Comparison of ENCODE assay signal across 11 cellular contexts in the genomic region with DNA sequence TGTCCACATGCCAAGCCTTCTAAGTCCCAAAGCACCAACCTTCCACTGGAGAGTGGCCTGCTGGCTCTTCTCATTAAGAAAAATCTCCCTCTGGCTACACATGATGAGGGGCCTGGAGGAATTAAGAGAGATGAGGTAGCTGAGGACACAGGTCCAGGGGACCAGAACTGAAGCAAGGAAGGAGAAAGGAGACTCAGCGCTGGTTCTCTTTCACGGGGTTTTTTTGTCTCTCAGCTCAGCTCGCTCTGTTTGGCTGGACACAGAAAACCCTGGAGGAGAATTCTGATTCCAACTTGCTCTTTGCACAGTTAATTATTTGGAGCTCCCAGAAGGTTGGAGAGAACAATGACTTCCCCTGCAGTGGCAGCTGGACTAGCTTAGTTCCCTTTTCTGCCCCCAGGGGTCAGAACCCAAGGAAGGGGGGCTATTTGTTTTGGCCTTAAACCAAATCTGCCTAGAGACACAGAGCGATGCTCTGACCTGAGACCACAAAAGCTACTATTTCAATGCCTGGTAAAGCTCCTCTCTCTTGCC.
DNase-seq lines count a peak whose midpoint lies in the region; ATAC-seq and TF ChIP-seq lines count a peak whose summit lies in the region.
"Had no signal": no experiment of that assay in that cellular context is flagged by ENCODE, and none has a peak within 500 bp of the region (broad histone marks: within the 10 kb centered on the region; RNA-seq: fewer than 3 reads in every experiment).

No MANE protein-coding gene starts in this region.

- H3K4me1 Mint-ChIP-seq in immature natural killer cell, result no peaks in the 10 kb centered on the region
- H3K4me1 Mint-ChIP-seq: T-helper 17 cell had no signal

- H3K27me3 Mint-ChIP-seq in immature natural killer cell (ENCODE audit: low read depth in 3 of 3), result peaks cover 0 to 2% (median 1%) of the 10 kb centered on the region in 3 donors
- H3K27me3 Mint-ChIP-seq: activated T-cell treated with anti-CD3 and anti-CD28 coated beads, Interleukin-2, amount 50 U/mL, for 24 hours; T-helper 17 cell had no signal

- no peak overlapping the region for H3K4me3 Mint-ChIP-seq in immature natural killer cell
- H3K4me3 Mint-ChIP-seq: activated T-cell treated with anti-CD3 and anti-CD28 coated beads, Interleukin-2, amount 50 U/mL, for 24 hours; T-helper 17 cell had no signal

- no peak overlapping the region for H3K27ac Mint-ChIP-seq in immature natural killer cell
- H3K27ac Mint-ChIP-seq: activated T-cell treated with anti-CD3 and anti-CD28 coated beads, Interleukin-2, amount 50 U/mL, for 24 hours; T-helper 17 cell had no signal

- DNase-seq in AML-193 (lab: John Stamatoyannopoulos, UW) (peak; percentile 86 to 90), SHP77 treated with DMSO at 0.1 percent for 48 hours (lab: John Stamatoyannopoulos, UW) (peak; percentile 18), iPS-NIHi7 (ENCODE audit: extremely low spot score) (peak; percentile 31), immature natural killer cell (no peak)
- DNase-seq in stimulated activated naive CD8-positive, alpha-beta T cell treated with anti-CD3 and anti-CD28 coated beads, Interleukin-15, Interleukin-2, amounts not matched to agents 100 U/mL and 50 U/mL, for 24 hours, result no peak
- DNase-seq: activated T-cell treated with anti-CD3 and anti-CD28 coated beads, Interleukin-2, amount 50 U/mL, for 24 hours; NCI-H2029 treated with DMSO at 0.1 percent for 48 hours; T-helper 17 cell had no signal

- TF ChIP-seq RAD21 in Ishikawa (IDR thresholded peaks at IDR 0.05; ENCODE audit: low read depth), result no peak

- TF ChIP-seq EP300 in Ishikawa (IDR thresholded peaks at IDR 0.05; ENCODE audit: borderline replicate concordance), result no peak

- ATAC-seq in GM21526 (IDR thresholded peaks at IDR 0.05; ENCODE audit: low FRiP score, unreplicated experiment), result no peak
- no peak for ATAC-seq in stimulated activated naive CD8-positive, alpha-beta T cell treated with anti-CD3 and anti-CD28 coated beads, Interleukin-15, Interleukin-2, amounts not matched to agents 100 U/mL and 50 U/mL, for 24 hours
- no peak for ATAC-seq in activated CD4-positive, CD25-positive, alpha-beta regulatory T cell treated with anti-CD3 and anti-CD28 coated beads, Interleukin-2, amount 50 U/mL, for 24 hours
- ATAC-seq: T-helper 17 cell had no signal

- peaks cover 0 to 3% (median 0%) of the 10 kb centered on the region in 6 donors for H3K9me3 Mint-ChIP-seq in immature natural killer cell
- H3K9me3 Mint-ChIP-seq: activated T-cell treated with anti-CD3 and anti-CD28 coated beads, Interleukin-2, amount 50 U/mL, for 24 hours had no signal

- H3K36me3 Mint-ChIP-seq in immature natural killer cell, result no peaks in the 10 kb centered on the region

TF ChIP-seq in Ishikawa, 13 proteins besides CTCF, POLR2A, EP300 and RAD21:
- TF ChIP-seq, protein P1, sequence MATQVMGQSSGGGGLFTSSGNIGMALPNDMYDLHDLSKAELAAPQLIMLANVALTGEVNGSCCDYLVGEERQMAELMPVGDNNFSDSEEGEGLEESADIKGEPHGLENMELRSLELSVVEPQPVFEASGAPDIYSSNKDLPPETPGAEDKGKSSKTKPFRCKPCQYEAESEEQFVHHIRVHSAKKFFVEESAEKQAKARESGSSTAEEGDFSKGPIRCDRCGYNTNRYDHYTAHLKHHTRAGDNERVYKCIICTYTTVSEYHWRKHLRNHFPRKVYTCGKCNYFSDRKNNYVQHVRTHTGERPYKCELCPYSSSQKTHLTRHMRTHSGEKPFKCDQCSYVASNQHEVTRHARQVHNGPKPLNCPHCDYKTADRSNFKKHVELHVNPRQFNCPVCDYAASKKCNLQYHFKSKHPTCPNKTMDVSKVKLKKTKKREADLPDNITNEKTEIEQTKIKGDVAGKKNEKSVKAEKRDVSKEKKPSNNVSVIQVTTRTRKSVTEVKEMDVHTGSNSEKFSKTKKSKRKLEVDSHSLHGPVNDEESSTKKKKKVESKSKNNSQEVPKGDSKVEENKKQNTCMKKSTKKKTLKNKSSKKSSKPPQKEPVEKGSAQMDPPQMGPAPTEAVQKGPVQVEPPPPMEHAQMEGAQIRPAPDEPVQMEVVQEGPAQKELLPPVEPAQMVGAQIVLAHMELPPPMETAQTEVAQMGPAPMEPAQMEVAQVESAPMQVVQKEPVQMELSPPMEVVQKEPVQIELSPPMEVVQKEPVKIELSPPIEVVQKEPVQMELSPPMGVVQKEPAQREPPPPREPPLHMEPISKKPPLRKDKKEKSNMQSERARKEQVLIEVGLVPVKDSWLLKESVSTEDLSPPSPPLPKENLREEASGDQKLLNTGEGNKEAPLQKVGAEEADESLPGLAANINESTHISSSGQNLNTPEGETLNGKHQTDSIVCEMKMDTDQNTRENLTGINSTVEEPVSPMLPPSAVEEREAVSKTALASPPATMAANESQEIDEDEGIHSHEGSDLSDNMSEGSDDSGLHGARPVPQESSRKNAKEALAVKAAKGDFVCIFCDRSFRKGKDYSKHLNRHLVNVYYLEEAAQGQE (IDR thresholded peaks at IDR 0.05; ENCODE audit: low read depth), result no peak
- TF ChIP-seq NFIC (IDR thresholded peaks at IDR 0.05) (peak; percentile 37; the same call in 1 of the 2 replicates), FOXM1 (IDR thresholded peaks at IDR 0.05; ENCODE audit: borderline replicate concordance, low read depth) (no peak)
- TF ChIP-seq, protein P2, sequence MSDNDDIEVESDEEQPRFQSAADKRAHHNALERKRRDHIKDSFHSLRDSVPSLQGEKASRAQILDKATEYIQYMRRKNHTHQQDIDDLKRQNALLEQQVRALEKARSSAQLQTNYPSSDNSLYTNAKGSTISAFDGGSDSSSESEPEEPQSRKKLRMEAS (IDR thresholded peaks at IDR 0.05), result no peak
TF ChIP-seq in Ishikawa: peak in this region for 1.

Comparison
In these comparisons a context has a peak if more than half of its experiments do, and no peak if none do; other contexts are left out.
1. DNase-seq: peak in AML-193 (2 of 2), SHP77 treated with DMSO at 0.1 percent for 48 hours (single experiment) and iPS-NIHi7 (single experiment); none in stimulated activated naive CD8-positive, alpha-beta T cell treated with anti-CD3 and anti-CD28 coated beads, Interleukin-15, Interleukin-2, amounts not matched to agents 100 U/mL and 50 U/mL, for 24 hours (single experiment) and immature natural killer cell (0 of 3).